ENCODE assay signal across 1 cellular context in genomic region chr12:14931791-14932560, GRCh38.
TF ChIP-seq lines count a peak whose summit lies in the region.

No MANE protein-coding gene starts in this region.

TF ChIP-seq in HepG2, 621 proteins besides CTCF, POLR2A, EP300 and RAD21:
- no peak for TF ChIP-seq ZNF766 (CRISPR knock-in tag; IDR thresholded peaks at IDR 0.05; ENCODE audit: borderline replicate concordance)
- TF ChIP-seq MAFK (conservative IDR thresholded peaks at IDR 0.05 in 1 of 2, IDR thresholded peaks at IDR 0.05 in 1 of 2; ENCODE audit: low read length in 2 of 2): no peak
- TF ChIP-seq YY1 (IDR thresholded peaks at IDR 0.05; ENCODE audit: insufficient read depth, insufficient replicate concordance, low read depth, low read length): no peak
- TF ChIP-seq ZNF468 (CRISPR knock-in tag; IDR thresholded peaks at IDR 0.05): no peak
- TF ChIP-seq MAFF (IDR thresholded peaks at IDR 0.05; ENCODE audit: low read depth, low read length): no peak
- TF ChIP-seq PHB2 (IDR thresholded peaks at IDR 0.05; ENCODE audit: partially characterized antibody): no peak
- TF ChIP-seq HNF1B (CRISPR knock-in tag; IDR thresholded peaks at IDR 0.05): no peak
- TF ChIP-seq NR2C2 (CRISPR knock-in tag; IDR thresholded peaks at IDR 0.05; ENCODE audit: borderline replicate concordance): no peak
- no peak for TF ChIP-seq ZNF646 (CRISPR knock-in tag; IDR thresholded peaks at IDR 0.05)
- TF ChIP-seq ZNF431 (CRISPR knock-in tag; IDR thresholded peaks at IDR 0.05; ENCODE audit: borderline replicate concordance, low read depth): no peak
- TF ChIP-seq POGZ (CRISPR knock-in tag; IDR thresholded peaks at IDR 0.05): no peak
- TF ChIP-seq GTF2F1 (IDR thresholded peaks at IDR 0.05; ENCODE audit: low read length): no peak
- no peak for TF ChIP-seq ZBTB26 (CRISPR knock-in tag; IDR thresholded peaks at IDR 0.05; ENCODE audit: borderline replicate concordance)
- no peak for TF ChIP-seq BHLHE40 (IDR thresholded peaks at IDR 0.05; ENCODE audit: low read length)
- TF ChIP-seq PAF1 (CRISPR knock-in tag; IDR thresholded peaks at IDR 0.05): no peak
- TF ChIP-seq ZNF574 (CRISPR knock-in tag; IDR thresholded peaks at IDR 0.05): no peak
- TF ChIP-seq ZMYM2 (CRISPR knock-in tag; IDR thresholded peaks at IDR 0.05): no peak
